Comparison of ENCODE assay signal across 2 cellular contexts in the genomic region with DNA sequence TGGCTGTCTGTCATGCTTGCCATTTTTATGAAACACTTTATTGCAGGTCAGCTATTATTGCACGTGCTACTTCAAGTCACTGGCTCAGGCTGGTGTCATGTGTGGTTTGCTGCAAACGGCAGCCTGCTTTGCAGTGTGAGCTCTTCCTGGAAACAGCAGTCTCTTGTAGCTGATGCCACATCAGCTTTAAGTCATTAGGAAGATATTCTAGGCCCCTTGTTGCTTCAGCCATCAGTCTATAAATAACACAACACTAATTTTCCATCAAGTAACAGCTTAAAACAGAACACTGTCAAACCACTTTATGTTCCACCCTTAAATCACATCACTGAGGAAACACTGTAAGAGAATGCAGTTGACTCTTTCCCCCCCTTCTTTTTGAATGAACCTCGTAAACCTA.
TF ChIP-seq lines count a peak whose summit lies in the region.

No MANE protein-coding gene starts in this region.

TF ChIP-seq in GM12878, 131 proteins besides CTCF, POLR2A, EP300 and RAD21:
- TF ChIP-seq, protein P1, sequence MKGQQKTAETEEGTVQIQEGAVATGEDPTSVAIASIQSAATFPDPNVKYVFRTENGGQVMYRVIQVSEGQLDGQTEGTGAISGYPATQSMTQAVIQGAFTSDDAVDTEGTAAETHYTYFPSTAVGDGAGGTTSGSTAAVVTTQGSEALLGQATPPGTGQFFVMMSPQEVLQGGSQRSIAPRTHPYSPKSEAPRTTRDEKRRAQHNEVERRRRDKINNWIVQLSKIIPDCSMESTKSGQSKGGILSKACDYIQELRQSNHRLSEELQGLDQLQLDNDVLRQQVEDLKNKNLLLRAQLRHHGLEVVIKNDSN (IDR thresholded peaks at IDR 0.05; ENCODE audit: borderline replicate concordance, extremely low read length, insufficient read depth, low read depth, low read length): no peak
- TF ChIP-seq BHLHE40 (IDR thresholded peaks at IDR 0.05; ENCODE audit: borderline replicate concordance in 1 of 2, low read depth in 2 of 2, low read length in 1 of 2): peak in 1 of 2 experiments; percentile 51; a peak in 1 of 4 replicates
TF ChIP-seq in GM12878: peak in this region for 1.

TF ChIP-seq in neural cell, 6 proteins besides CTCF, POLR2A, EP300 and RAD21:
- TF ChIP-seq, protein P2, sequence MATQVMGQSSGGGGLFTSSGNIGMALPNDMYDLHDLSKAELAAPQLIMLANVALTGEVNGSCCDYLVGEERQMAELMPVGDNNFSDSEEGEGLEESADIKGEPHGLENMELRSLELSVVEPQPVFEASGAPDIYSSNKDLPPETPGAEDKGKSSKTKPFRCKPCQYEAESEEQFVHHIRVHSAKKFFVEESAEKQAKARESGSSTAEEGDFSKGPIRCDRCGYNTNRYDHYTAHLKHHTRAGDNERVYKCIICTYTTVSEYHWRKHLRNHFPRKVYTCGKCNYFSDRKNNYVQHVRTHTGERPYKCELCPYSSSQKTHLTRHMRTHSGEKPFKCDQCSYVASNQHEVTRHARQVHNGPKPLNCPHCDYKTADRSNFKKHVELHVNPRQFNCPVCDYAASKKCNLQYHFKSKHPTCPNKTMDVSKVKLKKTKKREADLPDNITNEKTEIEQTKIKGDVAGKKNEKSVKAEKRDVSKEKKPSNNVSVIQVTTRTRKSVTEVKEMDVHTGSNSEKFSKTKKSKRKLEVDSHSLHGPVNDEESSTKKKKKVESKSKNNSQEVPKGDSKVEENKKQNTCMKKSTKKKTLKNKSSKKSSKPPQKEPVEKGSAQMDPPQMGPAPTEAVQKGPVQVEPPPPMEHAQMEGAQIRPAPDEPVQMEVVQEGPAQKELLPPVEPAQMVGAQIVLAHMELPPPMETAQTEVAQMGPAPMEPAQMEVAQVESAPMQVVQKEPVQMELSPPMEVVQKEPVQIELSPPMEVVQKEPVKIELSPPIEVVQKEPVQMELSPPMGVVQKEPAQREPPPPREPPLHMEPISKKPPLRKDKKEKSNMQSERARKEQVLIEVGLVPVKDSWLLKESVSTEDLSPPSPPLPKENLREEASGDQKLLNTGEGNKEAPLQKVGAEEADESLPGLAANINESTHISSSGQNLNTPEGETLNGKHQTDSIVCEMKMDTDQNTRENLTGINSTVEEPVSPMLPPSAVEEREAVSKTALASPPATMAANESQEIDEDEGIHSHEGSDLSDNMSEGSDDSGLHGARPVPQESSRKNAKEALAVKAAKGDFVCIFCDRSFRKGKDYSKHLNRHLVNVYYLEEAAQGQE (IDR thresholded peaks at IDR 0.05; ENCODE audit: borderline replicate concordance): no peak
- TF ChIP-seq EZH2 (IDR thresholded peaks at IDR 0.05; ENCODE audit: borderline replicate concordance, insufficient read depth, low read length, poor library complexity, severe bottlenecking): no peak
- TF ChIP-seq POLR2AphosphoS5 (IDR thresholded peaks at IDR 0.05): peak; percentile 44
- peak; percentile 31 for TF ChIP-seq MXI1 (conservative IDR thresholded peaks at IDR 0.05; ENCODE audit: poor library complexity, severe bottlenecking)
- no peak for TF ChIP-seq TAF1 (IDR thresholded peaks at IDR 0.05; ENCODE audit: low read depth)
- no peak for TF ChIP-seq SMC3 (conservative IDR thresholded peaks at IDR 0.05; ENCODE audit: poor library complexity)
TF ChIP-seq in neural cell: peak in this region for 2.
